In the genomic region with DNA sequence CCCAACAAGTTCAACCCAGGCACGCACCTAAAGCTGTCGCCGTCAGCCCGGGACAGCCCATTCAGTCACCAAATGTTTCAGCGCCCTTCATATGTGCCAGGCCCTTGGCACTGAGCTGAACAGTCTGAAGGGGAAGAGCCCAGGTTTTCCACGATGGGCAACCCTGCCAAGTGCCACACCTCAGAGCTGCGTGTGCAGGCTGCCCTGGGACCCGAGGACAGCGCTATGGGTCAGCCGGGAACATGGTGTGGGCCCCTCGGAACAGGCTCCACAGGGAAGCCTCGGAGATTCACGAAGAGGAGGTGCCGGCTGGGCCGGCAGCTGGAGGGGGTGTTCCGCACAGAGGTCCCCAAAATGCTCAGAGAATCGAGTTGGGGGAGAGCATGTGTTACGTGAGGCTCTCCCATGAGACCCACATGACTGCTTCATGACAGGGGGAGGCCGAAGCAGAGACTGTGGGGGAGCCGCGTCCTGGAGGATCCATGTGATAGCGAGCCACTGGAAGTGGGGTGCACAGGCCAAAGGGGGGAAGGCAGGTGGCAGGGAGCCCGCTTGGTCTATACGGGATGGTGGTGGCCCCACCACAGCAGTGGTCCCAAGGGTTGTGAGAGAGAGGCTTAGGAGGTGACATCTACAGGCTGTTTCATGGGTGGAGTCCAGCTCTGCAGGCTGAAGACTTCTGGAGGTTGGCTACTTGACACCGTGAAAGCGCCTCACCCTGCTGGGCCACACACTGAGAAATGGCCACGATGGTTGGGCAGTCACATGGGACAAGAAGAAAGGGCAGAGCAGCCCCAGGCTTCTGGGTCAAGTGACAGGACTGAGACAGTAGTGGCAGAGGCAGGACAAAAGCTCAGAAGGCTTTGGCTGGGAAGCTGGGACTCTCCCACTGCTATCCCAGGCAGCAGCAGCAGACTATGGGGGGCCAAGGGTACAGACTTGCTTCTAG, we compare ENCODE assay signal across 15 cellular contexts. TPM values are rescaled to one million over a fixed set of nuclear protein-coding genes. Genes with fewer than 3 reads are reported as not detected.
DNase-seq lines count a peak whose midpoint lies in the region; ATAC-seq and TF ChIP-seq lines count a peak whose summit lies in the region.
"Had no signal": no experiment of that assay in that cellular context is flagged by ENCODE, and none has a peak within 500 bp of the region (broad histone marks: within the 10 kb centered on the region; RNA-seq: fewer than 3 reads in every experiment).

No MANE protein-coding gene starts in this region.

- intact Hi-C loops in psoas muscle (cut with DNase I) (loop anchor here in 1 of 2 donors (2.0 kb wide), 1 partner anchor 23 kb away; the partner anchor contains the start of gene SLC6A8), A673 (cut with micrococcal nuclease; ENCODE audit: unreplicated experiment) (no loop called here)

- DNase-seq in RWPE2 (ENCODE audit: low spot score): no peak
- no peak for DNase-seq in endodermal cell
- peak in 1 of 2 donors; percentile 42 for DNase-seq in psoas muscle
- no peak for DNase-seq in A673 (ENCODE audit: low spot score)
- no peak for DNase-seq in mesendoderm
- no peak for DNase-seq in AG08396 (ENCODE audit: low spot score)
- DNase-seq: ACHN; AML-193; Caco-2; CD4-positive, alpha-beta T cell; GM23248; IMR-90 had no signal

- CTCF ChIA-PET in A673 (lab: Charles Lee): no interaction called here

- no peak for TF ChIP-seq RAD21 in Ishikawa (IDR thresholded peaks at IDR 0.05; ENCODE audit: low read depth)

- H3K36me3 ChIP-seq in RWPE2 (ENCODE audit: low read depth): peaks cover 29% of the 10 kb centered on the region
- H3K36me3 ChIP-seq in endodermal cell (ENCODE audit: control insufficient read depth, insufficient read depth, low read length): peaks cover 21% of the 10 kb centered on the region
- H3K36me3 ChIP-seq in psoas muscle (ENCODE audit: insufficient read depth in 1 of 2, low read depth in 1 of 2): peaks cover 0 to 11% of the 10 kb centered on the region in 2 donors
- peaks cover 10% of the 10 kb centered on the region for H3K36me3 ChIP-seq in A673 (ENCODE audit: insufficient read depth, low read length, poor library complexity, severe bottlenecking)
- H3K36me3 ChIP-seq in mesendoderm (ENCODE audit: control insufficient read depth, insufficient read depth, low read length): peaks cover 5% of the 10 kb centered on the region

- H3K27ac ChIP-seq in RWPE2 (ENCODE audit: poor library complexity, severe bottlenecking) (peak overlapping the region; percentile 60), endodermal cell (ENCODE audit: low read depth, low read length) (no peak overlapping the region), psoas muscle (peak overlapping the region; percentile 63), A673 (ENCODE audit: low read depth, low read length, poor library complexity, severe bottlenecking) (no peak overlapping the region), mesendoderm (ENCODE audit: low read depth, low read length) (no peak overlapping the region)
- H3K27ac ChIP-seq: C4-2B, GM23248 had no signal

- no peak for ATAC-seq in RWPE2 (ENCODE audit: low read depth)
- peak in 1 of 4 donors; percentile 23 for ATAC-seq in psoas muscle

- H2BK120ac ChIP-seq in mesendoderm (ENCODE audit: low read depth, low read length): no peak overlapping the region

- no peak overlapping the region for H3K18ac ChIP-seq in mesendoderm (ENCODE audit: low read length)

- no peak overlapping the region for H2BK15ac ChIP-seq in mesendoderm (replicated peaks; ENCODE audit: low read depth)

- H3K27me3 ChIP-seq in RWPE2 (ENCODE audit: insufficient read depth, poor library complexity, severe bottlenecking) (no peaks in the 10 kb centered on the region), endodermal cell (ENCODE audit: control insufficient read depth, insufficient read depth, low read length, poor library complexity, severe bottlenecking) (no peaks in the 10 kb centered on the region), psoas muscle (ENCODE audit: insufficient read depth in 3 of 3, low read length in 2 of 3) (no peaks in the 10 kb centered on the region), A673 (replicated peaks; ENCODE audit: insufficient read depth, low read depth, low read length, poor library complexity) (no peaks in the 10 kb centered on the region), mesendoderm (ENCODE audit: insufficient read depth, low read length, poor library complexity) (no peaks in the 10 kb centered on the region)

- no peaks in the 10 kb centered on the region for H3K79me1 ChIP-seq in mesendoderm (ENCODE audit: low read length)

- no peak overlapping the region for H4K8ac ChIP-seq in mesendoderm (ENCODE audit: low read depth, low read length)

- H3K9ac ChIP-seq in endodermal cell (ENCODE audit: extremely low read depth, low read length, poor library complexity, severe bottlenecking) (no peak overlapping the region), mesendoderm (ENCODE audit: low read length) (no peak overlapping the region)
- H3K9ac ChIP-seq: GM23248 had no signal

- no peak overlapping the region for H3K56ac ChIP-seq in mesendoderm (ENCODE audit: low read length)

- 82 to 94% methylated on average over 5 to 27 of the region's 27 CpGs for WGBS in endodermal cell (ENCODE audit: insufficient coverage in 1 of 2, insufficient read length in 1 of 2), 2 experiments
- 50 to 76% (median 66%) methylated on average over 22 to 27 of the region's 27 CpGs for WGBS in psoas muscle, 3 donors
- no CpG with 5 or more reads among the region's 27 CpGs for WGBS in mesendoderm (ENCODE audit: extremely low coverage, insufficient coverage, low lambda C conversion rate)

- H3K27ac Mint-ChIP-seq in endodermal cell: peak overlapping the region; percentile 59
- H3K27ac Mint-ChIP-seq: CD4-positive, alpha-beta T cell had no signal

- TF ChIP-seq CTCF in RWPE2 (IDR thresholded peaks at IDR 0.05; ENCODE audit: poor library complexity, severe bottlenecking): no peak
- no peak for TF ChIP-seq CTCF in endodermal cell (conservative IDR thresholded peaks at IDR 0.05)
- no peak for TF ChIP-seq CTCF in psoas muscle (IDR thresholded peaks at IDR 0.05)
- TF ChIP-seq CTCF in A673 (conservative IDR thresholded peaks at IDR 0.05; ENCODE audit: low read depth, low read length): no peak

- no peaks in the 10 kb centered on the region for H3K79me2 ChIP-seq in mesendoderm (ENCODE audit: control insufficient read depth, insufficient read depth, low read length)

- H4K5ac ChIP-seq in mesendoderm (ENCODE audit: low read length): no peak overlapping the region

- no peaks in the 10 kb centered on the region for H3K4me1 Mint-ChIP-seq in endodermal cell

- H3K4me1 ChIP-seq in RWPE2 (ENCODE audit: insufficient read depth, poor library complexity, severe bottlenecking) (no peaks in the 10 kb centered on the region), endodermal cell (ENCODE audit: control insufficient read depth, insufficient read depth, low read length) (no peaks in the 10 kb centered on the region), psoas muscle (peaks cover 8% of the 10 kb centered on the region), A673 (ENCODE audit: insufficient read depth, low read length, poor library complexity, severe bottlenecking) (no peaks in the 10 kb centered on the region), mesendoderm (ENCODE audit: control insufficient read depth, low read depth, low read length) (no peaks in the 10 kb centered on the region)
- H3K4me1 ChIP-seq: Caco-2, HAP-1 had no signal

- no peak overlapping the region for H3K4me3 ChIP-seq in RWPE2 (ENCODE audit: severe bottlenecking)
- no peak overlapping the region for H3K4me3 ChIP-seq in endodermal cell (ENCODE audit: low read length)
- no peak overlapping the region for H3K4me3 ChIP-seq in psoas muscle
- no peak overlapping the region for H3K4me3 ChIP-seq in A673 (ENCODE audit: low read depth, low read length, poor library complexity, severe bottlenecking)
- H3K4me3 ChIP-seq in mesendoderm (ENCODE audit: low read length): no peak overlapping the region
- H3K4me3 ChIP-seq: GM23248, HAP-1 had no signal

- POLR2A ChIA-PET in A673 (lab: Charles Lee; ENCODE audit: low non-redundant PET): no interaction called here

- no peak overlapping the region for H2BK5ac ChIP-seq in mesendoderm (ENCODE audit: low read length)

- BruUV-seq in A673 (replicated peaks; lab: Mats Ljungman, UMichigan): no TSS peak

- peaks cover 71% of the 10 kb centered on the region for H3K9me3 Mint-ChIP-seq in endodermal cell
- H3K9me3 Mint-ChIP-seq: CD4-positive, alpha-beta T cell had no signal

- no peaks in the 10 kb centered on the region for H3K27me3 Mint-ChIP-seq in endodermal cell (ENCODE audit: insufficient read depth)
- H3K27me3 Mint-ChIP-seq: CD4-positive, alpha-beta T cell had no signal

- H3K4me3 Mint-ChIP-seq in endodermal cell: no peak overlapping the region
- H3K4me3 Mint-ChIP-seq: CD4-positive, alpha-beta T cell had no signal

- no peak overlapping the region for H3K23ac ChIP-seq in mesendoderm (ENCODE audit: low read length)

- H3K4ac ChIP-seq in mesendoderm (ENCODE audit: low read depth, low read length): no peak overlapping the region

- H3K4me2 ChIP-seq in mesendoderm (ENCODE audit: low read length): no peak overlapping the region

- peaks cover 35% of the 10 kb centered on the region for H3K36me3 Mint-ChIP-seq in endodermal cell (ENCODE audit: low read depth)

- no peaks in the 10 kb centered on the region for H3K9me3 ChIP-seq in RWPE2 (ENCODE audit: severe bottlenecking)
- no peaks in the 10 kb centered on the region for H3K9me3 ChIP-seq in endodermal cell (ENCODE audit: control insufficient read depth, low read length)
- H3K9me3 ChIP-seq in psoas muscle: no peaks in the 10 kb centered on the region
- no peaks in the 10 kb centered on the region for H3K9me3 ChIP-seq in A673 (ENCODE audit: low read depth, low read length, poor library complexity, severe bottlenecking)
- H3K9me3 ChIP-seq: Caco-2, HAP-1 had no signal

- TF ChIP-seq EP300 in Ishikawa (IDR thresholded peaks at IDR 0.05; ENCODE audit: borderline replicate concordance): no peak

- H2AK5ac ChIP-seq in mesendoderm (ENCODE audit: low read length): no peak overlapping the region

RNA-seq across cellular contexts. Expression of gene BCAP31, which starts 14.2 kb away (rescaled TPM):
- total RNA-seq in endodermal cell (100 to 1,000 TPM; 192 to 206 TPM), psoas muscle (10 to 100 TPM; 65.4 to 71.6 (median 66.0) TPM), A673 (2021) (219 and 235 TPM in 2 replicates)
- 116 TPM for polyA plus RNA-seq in endodermal cell (2013, experiment 1 of 2)
- polyA plus RNA-seq in endodermal cell (2013, experiment 2 of 2): 113 TPM
- polyA plus RNA-seq in psoas muscle: 10 to 100 TPM; 63.7 to 97.3 (median 72.1) TPM
- polyA plus RNA-seq in mesendoderm (2013, experiment 1 of 2): 107 TPM
- 106 TPM for polyA plus RNA-seq in mesendoderm (2013, experiment 2 of 2)

RNA-seq across cellular contexts. Expression of gene ABCD1, which starts 14.7 kb away (rescaled TPM):
- total RNA-seq in endodermal cell (10 to 100 TPM; 17.9 to 18.2 TPM), psoas muscle (10 to 100 TPM; 16.0 to 27.1 (median 20.9) TPM), A673 (2021) (7.8 and 8.0 TPM in 2 replicates)
- 12.6 TPM for polyA plus RNA-seq in endodermal cell (2013, experiment 1 of 2)
- 15.8 TPM for polyA plus RNA-seq in endodermal cell (2013, experiment 2 of 2)
- 10 to 100 TPM; 11.7 to 36.0 (median 15.8) TPM for polyA plus RNA-seq in psoas muscle
- 13.0 TPM for polyA plus RNA-seq in mesendoderm (2013, experiment 1 of 2)
- 12.3 TPM for polyA plus RNA-seq in mesendoderm (2013, experiment 2 of 2)

RNA-seq across cellular contexts. Expression of gene SLC6A8, which starts 22.3 kb away (rescaled TPM):
- 100 to 1,000 TPM in 1 of 2 donors, 10 to 100 TPM in 1; 57.6 to 121 TPM for total RNA-seq in endodermal cell
- 144 TPM for polyA plus RNA-seq in endodermal cell (2013, experiment 1 of 2)
- polyA plus RNA-seq in endodermal cell (2013, experiment 2 of 2): 117 TPM
- 100 to 1,000 TPM in 2 of 4 donors, 10 to 100 TPM in 2; 82.2 to 256 (median 117) TPM for total RNA-seq in psoas muscle
- polyA plus RNA-seq in psoas muscle: 100 to 1,000 TPM in 2 of 3 donors, 10 to 100 TPM in 1; 84.9 to 209 (median 104) TPM
- 41.4 and 49.8 TPM in 2 replicates for total RNA-seq in A673 (2021)
- 26.9 TPM for polyA plus RNA-seq in mesendoderm (2013, experiment 1 of 2)
- 27.7 TPM for polyA plus RNA-seq in mesendoderm (2013, experiment 2 of 2)

RNA-seq across cellular contexts. Expression of gene PNCK, which starts 36.4 kb away (rescaled TPM):
- total RNA-seq in endodermal cell (10 to 100 TPM in 1 of 2 donors, 1 to 10 TPM in 1; 2.8 to 12.9 TPM), psoas muscle (1 to 10 TPM in 1 of 4 donors, under 1 TPM in 3; 0.79 to 1.9 (median 0.92) TPM), A673 (2021) (0.52 and 0.60 TPM in 2 replicates)
- polyA plus RNA-seq in endodermal cell (2013, experiment 1 of 2): 11.1 TPM
- 9.0 TPM for polyA plus RNA-seq in endodermal cell (2013, experiment 2 of 2)
- polyA plus RNA-seq in psoas muscle: 1 to 10 TPM in 1 of 3 donors, under 1 TPM in 2; 0.21 to 1.0 (median 0.35) TPM
- polyA plus RNA-seq in mesendoderm (2013, experiment 1 of 2): 0.41 TPM
- polyA plus RNA-seq in mesendoderm (2013, experiment 2 of 2): 0.39 TPM
- total RNA-seq: Caco-2, GM23248 had no signal
- polyA plus RNA-seq: GM23248 had no signal

RNA-seq across cellular contexts. Expression of gene PLXNB3, which starts 54.0 kb away (rescaled TPM):
- total RNA-seq in endodermal cell (1 to 10 TPM; 1.1 TPM), psoas muscle (1 to 10 TPM in 1 of 4 donors, under 1 TPM in 3; 0.27 to 1.5 (median 0.73) TPM), A673 (2021) (0.59 TPM in 1 of 2 replicates, not detected in the other)
- 4.5 TPM for polyA plus RNA-seq in endodermal cell (2013, experiment 1 of 2)
- 2.6 TPM for polyA plus RNA-seq in endodermal cell (2013, experiment 2 of 2)
- polyA plus RNA-seq in psoas muscle: under 1 TPM; 0.13 to 0.35 (median 0.31) TPM
- 0.39 TPM for polyA plus RNA-seq in mesendoderm (2013, experiment 1 of 2)
- polyA plus RNA-seq in mesendoderm (2013, experiment 2 of 2): 0.39 TPM
- total RNA-seq: CD4-positive, alpha-beta T cell had no signal

Comparison
In these comparisons a context has a peak if more than half of its experiments do, and no peak if none do; other contexts are left out.
1. H3K27ac ChIP-seq: peak in RWPE2 (single experiment) and psoas muscle (single experiment); none in endodermal cell (single experiment), A673 (single experiment) and mesendoderm (single experiment).